In genomic region chr1:27116697-27117096, GRCh38 we compare ENCODE assay signal across 11 cellular contexts. TPM values are rescaled to one million over a fixed set of nuclear protein-coding genes. Genes with fewer than 3 reads are reported as not detected.
A peak's percentile ranks its signal among the peaks of the same experiment; 100 is the strongest.
DNase-seq lines count a peak whose midpoint lies in the region; ATAC-seq and TF ChIP-seq lines count a peak whose summit lies in the region.
"Had no signal": no experiment of that assay in that cellular context is flagged by ENCODE, and none has a peak within 500 bp of the region (broad histone marks: within the 10 kb centered on the region; RNA-seq: fewer than 3 reads in every experiment).

No MANE protein-coding gene starts in this region.

- intact Hi-C loops in activated CD8-positive, alpha-beta T cell treated with anti-CD3 and anti-CD28 coated beads for 36 hours (cut with micrococcal nuclease) = no loop called here
- intact Hi-C loops in left colon (cut with DNase I, micrococcal nuclease) = no loop called here

- H3K4me3 Mint-ChIP-seq in activated CD8-positive, alpha-beta T cell treated with anti-CD3 and anti-CD28 coated beads, Interleukin-2, amount 10 ng/mL, durations not matched to agents 7 days and 5 days = no peak overlapping the region
- H3K4me3 Mint-ChIP-seq in activated CD8-positive, alpha-beta T cell treated with anti-CD3 and anti-CD28 coated beads for 36 hours = no peak overlapping the region
- H3K4me3 Mint-ChIP-seq in stimulated activated naive B cell treated with anti-CD40 and anti-IgM and Interleukin-4, amounts not matched to agents 10 μg/mL and 1 μg/mL and 100 μg/mL, for 72 hours = no peak overlapping the region

- peaks cover 37% of the 10 kb centered on the region for H3K36me3 Mint-ChIP-seq in activated CD8-positive, alpha-beta T cell treated with anti-CD3 and anti-CD28 coated beads, Interleukin-2, amount 10 ng/mL, durations not matched to agents 7 days and 5 days (ENCODE audit: low read depth)
- H3K36me3 Mint-ChIP-seq in activated CD8-positive, alpha-beta T cell treated with anti-CD3 and anti-CD28 coated beads for 36 hours (ENCODE audit: low read depth) = peaks cover 15% of the 10 kb centered on the region
- peaks cover 20 to 32% of the 10 kb centered on the region in 2 donors for H3K36me3 Mint-ChIP-seq in stimulated activated naive B cell treated with anti-CD40 and anti-IgM and Interleukin-4, amounts not matched to agents 10 μg/mL and 1 μg/mL and 100 μg/mL, for 72 hours

- ATAC-seq in activated CD8-positive, alpha-beta T cell treated with anti-CD3 and anti-CD28 coated beads, Interleukin-2, amount 10 ng/mL, durations not matched to agents 7 days and 5 days = no peak
- ATAC-seq in activated CD8-positive, alpha-beta T cell treated with anti-CD3 and anti-CD28 coated beads for 36 hours = no peak
- ATAC-seq in stimulated activated naive B cell treated with anti-CD40 and anti-IgM and Interleukin-4, amounts not matched to agents 10 μg/mL and 1 μg/mL and 100 μg/mL, for 72 hours (replicated peaks) = peak; percentile 35 to 55
- ATAC-seq in left colon = no peak
- no peak for ATAC-seq in HG03045 (IDR thresholded peaks at IDR 0.05; ENCODE audit: unreplicated experiment)
- ATAC-seq: A549, mucosa of descending colon had no signal

- POLR2A ChIA-PET in activated CD8-positive, alpha-beta T cell treated with anti-CD3 and anti-CD28 coated beads, Interleukin-2, amount 10 ng/mL, durations not matched to agents 7 days and 5 days (lab: Charles Lee) = interaction anchor here (0.8 to 1.7 kb wide), 2 partner anchors 36 to 38 kb away, joined by 3 to 8 read pairs; partner anchors contain the start of gene SLC9A1
- POLR2A ChIA-PET in activated CD8-positive, alpha-beta T cell treated with anti-CD3 and anti-CD28 coated beads for 36 hours (lab: Charles Lee) = interaction anchor here (0.6 to 1.7 kb wide), 3 partner anchors 16 to 38 kb away, joined by 3 to 9 read pairs (median 3); partner anchors contain the start of gene SLC9A1

- CTCF ChIA-PET in activated CD8-positive, alpha-beta T cell treated with anti-CD3 and anti-CD28 coated beads, Interleukin-2, amount 10 ng/mL, durations not matched to agents 7 days and 5 days (lab: Charles Lee) = interaction anchor here (1.0 to 1.3 kb wide), 3 partner anchors 14 to 180 kb away, joined by 3 to 8 read pairs (median 3); no protein-coding TSS in a partner anchor
- CTCF ChIA-PET in activated CD8-positive, alpha-beta T cell treated with anti-CD3 and anti-CD28 coated beads for 36 hours (lab: Charles Lee) = no interaction called here

- H3K4me1 Mint-ChIP-seq in activated CD8-positive, alpha-beta T cell treated with anti-CD3 and anti-CD28 coated beads, Interleukin-2, amount 10 ng/mL, durations not matched to agents 7 days and 5 days (ENCODE audit: low read depth) = peaks cover 57% of the 10 kb centered on the region
- peaks cover 45% of the 10 kb centered on the region for H3K4me1 Mint-ChIP-seq in activated CD8-positive, alpha-beta T cell treated with anti-CD3 and anti-CD28 coated beads for 36 hours (ENCODE audit: low read depth)
- peaks cover 20 to 40% of the 10 kb centered on the region in 2 donors for H3K4me1 Mint-ChIP-seq in stimulated activated naive B cell treated with anti-CD40 and anti-IgM and Interleukin-4, amounts not matched to agents 10 μg/mL and 1 μg/mL and 100 μg/mL, for 72 hours

- peak overlapping the region; percentile 50 for H3K27ac Mint-ChIP-seq in activated CD8-positive, alpha-beta T cell treated with anti-CD3 and anti-CD28 coated beads, Interleukin-2, amount 10 ng/mL, durations not matched to agents 7 days and 5 days
- H3K27ac Mint-ChIP-seq in activated CD8-positive, alpha-beta T cell treated with anti-CD3 and anti-CD28 coated beads for 36 hours = no peak overlapping the region
- H3K27ac Mint-ChIP-seq in stimulated activated naive B cell treated with anti-CD40 and anti-IgM and Interleukin-4, amounts not matched to agents 10 μg/mL and 1 μg/mL and 100 μg/mL, for 72 hours = peak overlapping the region; percentile 62

- H3K9me3 Mint-ChIP-seq in activated CD8-positive, alpha-beta T cell treated with anti-CD3 and anti-CD28 coated beads, Interleukin-2, amount 10 ng/mL, durations not matched to agents 7 days and 5 days (ENCODE audit: insufficient read depth) = no peaks in the 10 kb centered on the region
- no peaks in the 10 kb centered on the region for H3K9me3 Mint-ChIP-seq in activated CD8-positive, alpha-beta T cell treated with anti-CD3 and anti-CD28 coated beads for 36 hours
- no peaks in the 10 kb centered on the region for H3K9me3 Mint-ChIP-seq in stimulated activated naive B cell treated with anti-CD40 and anti-IgM and Interleukin-4, amounts not matched to agents 10 μg/mL and 1 μg/mL and 100 μg/mL, for 72 hours

- H3K27me3 Mint-ChIP-seq in activated CD8-positive, alpha-beta T cell treated with anti-CD3 and anti-CD28 coated beads, Interleukin-2, amount 10 ng/mL, durations not matched to agents 7 days and 5 days (ENCODE audit: low read depth) = no peaks in the 10 kb centered on the region
- no peaks in the 10 kb centered on the region for H3K27me3 Mint-ChIP-seq in activated CD8-positive, alpha-beta T cell treated with anti-CD3 and anti-CD28 coated beads for 36 hours
- H3K27me3 Mint-ChIP-seq in stimulated activated naive B cell treated with anti-CD40 and anti-IgM and Interleukin-4, amounts not matched to agents 10 μg/mL and 1 μg/mL and 100 μg/mL, for 72 hours = no peaks in the 10 kb centered on the region

- TF ChIP-seq CTCF in activated CD8-positive, alpha-beta T cell treated with anti-CD3 and anti-CD28 coated beads for 36 hours (IDR thresholded peaks at IDR 0.05) = no peak
- TF ChIP-seq CTCF in fibroblast of mammary gland (conservative IDR thresholded peaks at IDR 0.05; ENCODE audit: control insufficient read depth, insufficient read depth, low read depth, low read length) = no peak

- no peak for DNase-seq in activated CD8-positive, alpha-beta T cell treated with anti-CD3 and anti-CD28 coated beads, Interleukin-2, amount 10 ng/mL, durations not matched to agents 7 days and 5 days
- no peak for DNase-seq in activated CD8-positive, alpha-beta T cell treated with anti-CD3 and anti-CD28 coated beads for 36 hours
- DNase-seq in SIG-M5 treated with dmso at 0.1 percent for 504 hours (lab: John Stamatoyannopoulos, UW; ENCODE audit: unreplicated experiment) (peak; percentile 96), fibroblast of mammary gland (ENCODE audit: low read depth) (peak; percentile 35), left colon (no peak)
- no peak for DNase-seq in stimulated activated naive B cell treated with anti-CD40 and anti-IgM and Interleukin-4, amounts not matched to agents 10 μg/mL and 1 μg/mL and 100 μg/mL, for 72 hours
- no peak for DNase-seq in activated CD4-positive, alpha-beta T cell treated with anti-CD3 and anti-CD28 coated beads for 48 hours
- DNase-seq: MM.1S had no signal

- no peak overlapping the region for H3K4me3 ChIP-seq in fibroblast of mammary gland (ENCODE audit: control insufficient read depth, low read depth, low read length)
- H3K4me3 ChIP-seq: A549, mucosa of descending colon had no signal

RNA-seq across cellular contexts. Expression of gene SLC9A1, which starts 38.2 kb away (rescaled TPM):
- total RNA-seq in activated CD8-positive, alpha-beta T cell treated with anti-CD3 and anti-CD28 coated beads, Interleukin-2, amount 10 ng/mL, durations not matched to agents 7 days and 5 days = 10 to 100 TPM; 28.3 to 29.0 TPM
- 10 to 100 TPM; 14.8 to 15.3 TPM for total RNA-seq in activated CD8-positive, alpha-beta T cell treated with anti-CD3 and anti-CD28 coated beads for 36 hours
- total RNA-seq in left colon = 100 to 1,000 TPM; 122 to 131 TPM

Comparison
In these comparisons a context has a peak if more than half of its experiments do, and no peak if none do; other contexts are left out.
1. ATAC-seq: peak in stimulated activated naive B cell treated with anti-CD40 and anti-IgM and Interleukin-4, amounts not matched to agents 10 μg/mL and 1 μg/mL and 100 μg/mL, for 72 hours (2 of 2); none in activated CD8-positive, alpha-beta T cell treated with anti-CD3 and anti-CD28 coated beads, Interleukin-2, amount 10 ng/mL, durations not matched to agents 7 days and 5 days (single experiment), activated CD8-positive, alpha-beta T cell treated with anti-CD3 and anti-CD28 coated beads for 36 hours (single experiment), left colon (single experiment) and HG03045 (single experiment).
2. DNase-seq: peak in SIG-M5 treated with dmso at 0.1 percent for 504 hours (single experiment) and fibroblast of mammary gland (single experiment); none in activated CD8-positive, alpha-beta T cell treated with anti-CD3 and anti-CD28 coated beads, Interleukin-2, amount 10 ng/mL, durations not matched to agents 7 days and 5 days (single experiment), activated CD8-positive, alpha-beta T cell treated with anti-CD3 and anti-CD28 coated beads for 36 hours (single experiment), stimulated activated naive B cell treated with anti-CD40 and anti-IgM and Interleukin-4, amounts not matched to agents 10 μg/mL and 1 μg/mL and 100 μg/mL, for 72 hours (single experiment), left colon (0 of 2) and activated CD4-positive, alpha-beta T cell treated with anti-CD3 and anti-CD28 coated beads for 48 hours (single experiment).
3. RNA of gene SLC9A1, which starts 38.2 kb away (total RNA-seq): 122 to 131 TPM in left colon; 28.3 to 29.0 TPM in activated CD8-positive, alpha-beta T cell treated with anti-CD3 and anti-CD28 coated beads, Interleukin-2, amount 10 ng/mL, durations not matched to agents 7 days and 5 days and 14.8 to 15.3 TPM in activated CD8-positive, alpha-beta T cell treated with anti-CD3 and anti-CD28 coated beads for 36 hours; every median in the first group is over 4 times any median in the second.